Comparison of ENCODE assay signal across 1 cellular context in genomic region chr9:128034821-128035764, GRCh38.
TF ChIP-seq lines count a peak whose summit lies in the region.

No MANE protein-coding gene starts in this region.

TF ChIP-seq in HepG2, 621 proteins besides CTCF, POLR2A, EP300 and RAD21 (continued from another document and continues in another):
- TF ChIP-seq, protein P1, sequence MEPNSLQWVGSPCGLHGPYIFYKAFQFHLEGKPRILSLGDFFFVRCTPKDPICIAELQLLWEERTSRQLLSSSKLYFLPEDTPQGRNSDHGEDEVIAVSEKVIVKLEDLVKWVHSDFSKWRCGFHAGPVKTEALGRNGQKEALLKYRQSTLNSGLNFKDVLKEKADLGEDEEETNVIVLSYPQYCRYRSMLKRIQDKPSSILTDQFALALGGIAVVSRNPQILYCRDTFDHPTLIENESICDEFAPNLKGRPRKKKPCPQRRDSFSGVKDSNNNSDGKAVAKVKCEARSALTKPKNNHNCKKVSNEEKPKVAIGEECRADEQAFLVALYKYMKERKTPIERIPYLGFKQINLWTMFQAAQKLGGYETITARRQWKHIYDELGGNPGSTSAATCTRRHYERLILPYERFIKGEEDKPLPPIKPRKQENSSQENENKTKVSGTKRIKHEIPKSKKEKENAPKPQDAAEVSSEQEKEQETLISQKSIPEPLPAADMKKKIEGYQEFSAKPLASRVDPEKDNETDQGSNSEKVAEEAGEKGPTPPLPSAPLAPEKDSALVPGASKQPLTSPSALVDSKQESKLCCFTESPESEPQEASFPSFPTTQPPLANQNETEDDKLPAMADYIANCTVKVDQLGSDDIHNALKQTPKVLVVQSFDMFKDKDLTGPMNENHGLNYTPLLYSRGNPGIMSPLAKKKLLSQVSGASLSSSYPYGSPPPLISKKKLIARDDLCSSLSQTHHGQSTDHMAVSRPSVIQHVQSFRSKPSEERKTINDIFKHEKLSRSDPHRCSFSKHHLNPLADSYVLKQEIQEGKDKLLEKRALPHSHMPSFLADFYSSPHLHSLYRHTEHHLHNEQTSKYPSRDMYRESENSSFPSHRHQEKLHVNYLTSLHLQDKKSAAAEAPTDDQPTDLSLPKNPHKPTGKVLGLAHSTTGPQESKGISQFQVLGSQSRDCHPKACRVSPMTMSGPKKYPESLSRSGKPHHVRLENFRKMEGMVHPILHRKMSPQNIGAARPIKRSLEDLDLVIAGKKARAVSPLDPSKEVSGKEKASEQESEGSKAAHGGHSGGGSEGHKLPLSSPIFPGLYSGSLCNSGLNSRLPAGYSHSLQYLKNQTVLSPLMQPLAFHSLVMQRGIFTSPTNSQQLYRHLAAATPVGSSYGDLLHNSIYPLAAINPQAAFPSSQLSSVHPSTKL (CRISPR knock-in tag; IDR thresholded peaks at IDR 0.05), result peak; percentile 39
- TF ChIP-seq, protein P2, sequence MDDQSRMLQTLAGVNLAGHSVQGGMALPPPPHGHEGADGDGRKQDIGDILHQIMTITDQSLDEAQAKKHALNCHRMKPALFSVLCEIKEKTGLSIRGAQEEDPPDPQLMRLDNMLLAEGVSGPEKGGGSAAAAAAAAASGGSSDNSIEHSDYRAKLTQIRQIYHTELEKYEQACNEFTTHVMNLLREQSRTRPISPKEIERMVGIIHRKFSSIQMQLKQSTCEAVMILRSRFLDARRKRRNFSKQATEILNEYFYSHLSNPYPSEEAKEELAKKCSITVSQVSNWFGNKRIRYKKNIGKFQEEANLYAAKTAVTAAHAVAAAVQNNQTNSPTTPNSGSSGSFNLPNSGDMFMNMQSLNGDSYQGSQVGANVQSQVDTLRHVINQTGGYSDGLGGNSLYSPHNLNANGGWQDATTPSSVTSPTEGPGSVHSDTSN (CRISPR knock-in tag; IDR thresholded peaks at IDR 0.05; ENCODE audit: borderline replicate concordance), result no peak
- no peak for TF ChIP-seq ZNF775 (CRISPR knock-in tag; IDR thresholded peaks at IDR 0.05; ENCODE audit: borderline replicate concordance)
- TF ChIP-seq POGZ (CRISPR knock-in tag; IDR thresholded peaks at IDR 0.05), result 0 out of 2 replicates have a peak, but pooled peaks have one; percentile 27
- peak; percentile 55; the same call in 1 of the 2 replicates for TF ChIP-seq TFAP4 (IDR thresholded peaks at IDR 0.05; ENCODE audit: borderline replicate concordance, low read depth)
- TF ChIP-seq MEF2D (CRISPR knock-in tag; IDR thresholded peaks at IDR 0.05), result peak; percentile 55; the same call in 1 of the 2 replicates
- TF ChIP-seq MBD4 (IDR thresholded peaks at IDR 0.05; ENCODE audit: borderline replicate concordance, low read length), result no peak
- 0 out of 2 replicates have a peak, but pooled peaks have one; percentile 27 for TF ChIP-seq ZFX (CRISPR knock-in tag; IDR thresholded peaks at IDR 0.05; ENCODE audit: low read depth)
- TF ChIP-seq HIC2 (CRISPR knock-in tag; IDR thresholded peaks at IDR 0.05; ENCODE audit: low read depth), result peak; percentile 65; the same call in 1 of the 2 replicates
- TF ChIP-seq, protein P3, sequence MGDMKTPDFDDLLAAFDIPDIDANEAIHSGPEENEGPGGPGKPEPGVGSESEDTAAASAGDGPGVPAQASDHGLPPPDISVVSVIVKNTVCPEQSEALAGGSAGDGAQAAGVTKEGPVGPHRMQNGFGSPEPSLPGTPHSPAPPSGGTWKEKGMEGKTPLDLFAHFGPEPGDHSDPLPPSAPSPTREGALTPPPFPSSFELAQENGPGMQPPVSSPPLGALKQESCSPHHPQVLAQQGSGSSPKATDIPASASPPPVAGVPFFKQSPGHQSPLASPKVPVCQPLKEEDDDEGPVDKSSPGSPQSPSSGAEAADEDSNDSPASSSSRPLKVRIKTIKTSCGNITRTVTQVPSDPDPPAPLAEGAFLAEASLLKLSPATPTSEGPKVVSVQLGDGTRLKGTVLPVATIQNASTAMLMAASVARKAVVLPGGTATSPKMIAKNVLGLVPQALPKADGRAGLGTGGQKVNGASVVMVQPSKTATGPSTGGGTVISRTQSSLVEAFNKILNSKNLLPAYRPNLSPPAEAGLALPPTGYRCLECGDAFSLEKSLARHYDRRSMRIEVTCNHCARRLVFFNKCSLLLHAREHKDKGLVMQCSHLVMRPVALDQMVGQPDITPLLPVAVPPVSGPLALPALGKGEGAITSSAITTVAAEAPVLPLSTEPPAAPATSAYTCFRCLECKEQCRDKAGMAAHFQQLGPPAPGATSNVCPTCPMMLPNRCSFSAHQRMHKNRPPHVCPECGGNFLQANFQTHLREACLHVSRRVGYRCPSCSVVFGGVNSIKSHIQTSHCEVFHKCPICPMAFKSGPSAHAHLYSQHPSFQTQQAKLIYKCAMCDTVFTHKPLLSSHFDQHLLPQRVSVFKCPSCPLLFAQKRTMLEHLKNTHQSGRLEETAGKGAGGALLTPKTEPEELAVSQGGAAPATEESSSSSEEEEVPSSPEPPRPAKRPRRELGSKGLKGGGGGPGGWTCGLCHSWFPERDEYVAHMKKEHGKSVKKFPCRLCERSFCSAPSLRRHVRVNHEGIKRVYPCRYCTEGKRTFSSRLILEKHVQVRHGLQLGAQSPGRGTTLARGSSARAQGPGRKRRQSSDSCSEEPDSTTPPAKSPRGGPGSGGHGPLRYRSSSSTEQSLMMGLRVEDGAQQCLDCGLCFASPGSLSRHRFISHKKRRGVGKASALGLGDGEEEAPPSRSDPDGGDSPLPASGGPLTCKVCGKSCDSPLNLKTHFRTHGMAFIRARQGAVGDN (CRISPR knock-in tag; IDR thresholded peaks at IDR 0.05), result peak; percentile 65
- TF ChIP-seq, protein P4, sequence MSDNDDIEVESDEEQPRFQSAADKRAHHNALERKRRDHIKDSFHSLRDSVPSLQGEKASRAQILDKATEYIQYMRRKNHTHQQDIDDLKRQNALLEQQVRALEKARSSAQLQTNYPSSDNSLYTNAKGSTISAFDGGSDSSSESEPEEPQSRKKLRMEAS (IDR thresholded peaks at IDR 0.05), result peak; percentile 74; the same call in 1 of the 2 replicates
- TF ChIP-seq IRF2 (CRISPR knock-in tag; IDR thresholded peaks at IDR 0.05), result peak; percentile 38; the same call in 1 of the 2 replicates
- TF ChIP-seq ZNF878 (CRISPR knock-in tag; IDR thresholded peaks at IDR 0.05), result no peak
- TF ChIP-seq, protein P5, sequence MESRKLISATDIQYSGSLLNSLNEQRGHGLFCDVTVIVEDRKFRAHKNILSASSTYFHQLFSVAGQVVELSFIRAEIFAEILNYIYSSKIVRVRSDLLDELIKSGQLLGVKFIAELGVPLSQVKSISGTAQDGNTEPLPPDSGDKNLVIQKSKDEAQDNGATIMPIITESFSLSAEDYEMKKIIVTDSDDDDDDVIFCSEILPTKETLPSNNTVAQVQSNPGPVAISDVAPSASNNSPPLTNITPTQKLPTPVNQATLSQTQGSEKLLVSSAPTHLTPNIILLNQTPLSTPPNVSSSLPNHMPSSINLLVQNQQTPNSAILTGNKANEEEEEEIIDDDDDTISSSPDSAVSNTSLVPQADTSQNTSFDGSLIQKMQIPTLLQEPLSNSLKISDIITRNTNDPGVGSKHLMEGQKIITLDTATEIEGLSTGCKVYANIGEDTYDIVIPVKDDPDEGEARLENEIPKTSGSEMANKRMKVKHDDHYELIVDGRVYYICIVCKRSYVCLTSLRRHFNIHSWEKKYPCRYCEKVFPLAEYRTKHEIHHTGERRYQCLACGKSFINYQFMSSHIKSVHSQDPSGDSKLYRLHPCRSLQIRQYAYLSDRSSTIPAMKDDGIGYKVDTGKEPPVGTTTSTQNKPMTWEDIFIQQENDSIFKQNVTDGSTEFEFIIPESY (CRISPR knock-in tag; IDR thresholded peaks at IDR 0.05), result peak; percentile 54; the same call in 1 of the 2 replicates
- no peak for TF ChIP-seq RBM22 (optimal IDR thresholded peaks at IDR 0.05; ENCODE audit: low read length)
- no peak for TF ChIP-seq ZNF432 (CRISPR knock-in tag; IDR thresholded peaks at IDR 0.05; ENCODE audit: borderline replicate concordance)
- TF ChIP-seq THAP11 (CRISPR knock-in tag; IDR thresholded peaks at IDR 0.05), result peak; percentile 67
- 0 out of 2 replicates have a peak, but pooled peaks have one; percentile 57 for TF ChIP-seq MXD4 (CRISPR knock-in tag; IDR thresholded peaks at IDR 0.05)
- no peak for TF ChIP-seq MAF1 (CRISPR knock-in tag; IDR thresholded peaks at IDR 0.05; ENCODE audit: borderline replicate concordance)
- 0 out of 2 replicates have a peak, but pooled peaks have one; percentile 30 for TF ChIP-seq KAT8 (CRISPR knock-in tag; IDR thresholded peaks at IDR 0.05)
- TF ChIP-seq PPARG (CRISPR knock-in tag; conservative IDR thresholded peaks at IDR 0.05), result peak; percentile 37; the same call in 1 of the 2 replicates
- peak; percentile 44; the same call in 1 of the 2 replicates for TF ChIP-seq ZBTB7A (CRISPR knock-in tag; IDR thresholded peaks at IDR 0.05)
- no peak for TF ChIP-seq ZFP1 (CRISPR knock-in tag; IDR thresholded peaks at IDR 0.05)
- peak; percentile 65; the same call in 1 of the 3 replicates for TF ChIP-seq MXI1 (IDR thresholded peaks at IDR 0.05; ENCODE audit: borderline replicate concordance, low read depth, low read length)
- no peak for TF ChIP-seq SOX13 (IDR thresholded peaks at IDR 0.05)
- TF ChIP-seq SOX13 (CRISPR knock-in tag; conservative IDR thresholded peaks at IDR 0.05 in 1 of 2, IDR thresholded peaks at IDR 0.05 in 1 of 2), result peak in 1 of 2 experiments; percentile 42; a peak in 1 of 4 replicates
- peak; percentile 20; the same call in 1 of the 2 replicates for TF ChIP-seq ZNF580 (CRISPR knock-in tag; IDR thresholded peaks at IDR 0.05; ENCODE audit: borderline replicate concordance, low read depth)
- TF ChIP-seq, protein P6, sequence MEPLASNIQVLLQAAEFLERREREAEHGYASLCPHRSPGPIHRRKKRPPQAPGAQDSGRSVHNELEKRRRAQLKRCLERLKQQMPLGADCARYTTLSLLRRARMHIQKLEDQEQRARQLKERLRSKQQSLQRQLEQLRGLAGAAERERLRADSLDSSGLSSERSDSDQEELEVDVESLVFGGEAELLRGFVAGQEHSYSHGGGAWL (CRISPR knock-in tag; IDR thresholded peaks at IDR 0.05), result 0 out of 2 replicates have a peak, but pooled peaks have one; percentile 37
- TF ChIP-seq, protein P7, sequence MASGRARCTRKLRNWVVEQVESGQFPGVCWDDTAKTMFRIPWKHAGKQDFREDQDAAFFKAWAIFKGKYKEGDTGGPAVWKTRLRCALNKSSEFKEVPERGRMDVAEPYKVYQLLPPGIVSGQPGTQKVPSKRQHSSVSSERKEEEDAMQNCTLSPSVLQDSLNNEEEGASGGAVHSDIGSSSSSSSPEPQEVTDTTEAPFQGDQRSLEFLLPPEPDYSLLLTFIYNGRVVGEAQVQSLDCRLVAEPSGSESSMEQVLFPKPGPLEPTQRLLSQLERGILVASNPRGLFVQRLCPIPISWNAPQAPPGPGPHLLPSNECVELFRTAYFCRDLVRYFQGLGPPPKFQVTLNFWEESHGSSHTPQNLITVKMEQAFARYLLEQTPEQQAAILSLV (CRISPR knock-in tag; IDR thresholded peaks at IDR 0.05; ENCODE audit: borderline replicate concordance), result peak; percentile 64; the same call in 1 of the 2 replicates
- TF ChIP-seq SPEN (CRISPR knock-in tag; IDR thresholded peaks at IDR 0.05; ENCODE audit: low read depth), result peak; percentile 58; the same call in 1 of the 2 replicates
- TF ChIP-seq MAFK (conservative IDR thresholded peaks at IDR 0.05 in 1 of 2, IDR thresholded peaks at IDR 0.05 in 1 of 2; ENCODE audit: low read length in 2 of 2), result peak; percentile 85 to 94
- TF ChIP-seq SMC3 (IDR thresholded peaks at IDR 0.05; ENCODE audit: low read length), result peak; percentile 91
- no peak for TF ChIP-seq PAWR (CRISPR knock-in tag; IDR thresholded peaks at IDR 0.05; ENCODE audit: borderline replicate concordance)
- TF ChIP-seq, protein P8, sequence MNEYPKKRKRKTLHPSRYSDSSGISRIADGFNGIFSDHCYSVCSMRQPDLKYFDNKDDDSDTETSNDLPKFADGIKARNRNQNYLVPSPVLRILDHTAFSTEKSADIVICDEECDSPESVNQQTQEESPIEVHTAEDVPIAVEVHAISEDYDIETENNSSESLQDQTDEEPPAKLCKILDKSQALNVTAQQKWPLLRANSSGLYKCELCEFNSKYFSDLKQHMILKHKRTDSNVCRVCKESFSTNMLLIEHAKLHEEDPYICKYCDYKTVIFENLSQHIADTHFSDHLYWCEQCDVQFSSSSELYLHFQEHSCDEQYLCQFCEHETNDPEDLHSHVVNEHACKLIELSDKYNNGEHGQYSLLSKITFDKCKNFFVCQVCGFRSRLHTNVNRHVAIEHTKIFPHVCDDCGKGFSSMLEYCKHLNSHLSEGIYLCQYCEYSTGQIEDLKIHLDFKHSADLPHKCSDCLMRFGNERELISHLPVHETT (CRISPR knock-in tag; conservative IDR thresholded peaks at IDR 0.05), result 0 out of 2 replicates have a peak, but pooled peaks have one; percentile 31
- TF ChIP-seq ATF7-NPFF (CRISPR knock-in tag; IDR thresholded peaks at IDR 0.05; ENCODE audit: low read depth), result 0 out of 2 replicates have a peak, but pooled peaks have one; percentile 40
- peak; percentile 60; the same call in 1 of the 2 replicates for TF ChIP-seq ZNF501 (CRISPR knock-in tag; IDR thresholded peaks at IDR 0.05)
- TF ChIP-seq NFYC (CRISPR knock-in tag; IDR thresholded peaks at IDR 0.05), result no peak
- 0 out of 2 replicates have a peak, but pooled peaks have one; percentile 17 for TF ChIP-seq ZNF792 (CRISPR knock-in tag; IDR thresholded peaks at IDR 0.05)
- peak; percentile 66; the same call in 1 of the 2 replicates for TF ChIP-seq SMAD3 (CRISPR knock-in tag; IDR thresholded peaks at IDR 0.05)
- peak; percentile 26 for TF ChIP-seq XRCC5 (optimal IDR thresholded peaks at IDR 0.05; ENCODE audit: low read length)
- no peak for TF ChIP-seq ZNF530 (CRISPR knock-in tag; IDR thresholded peaks at IDR 0.05; ENCODE audit: low read depth)
- TF ChIP-seq ZNF614 (CRISPR knock-in tag; IDR thresholded peaks at IDR 0.05; ENCODE audit: borderline replicate concordance), result 0 out of 2 replicates have a peak, but pooled peaks have one; percentile 55
- 0 out of 2 replicates have a peak, but pooled peaks have one; percentile 66 for TF ChIP-seq ERF (CRISPR knock-in tag; IDR thresholded peaks at IDR 0.05)
- TF ChIP-seq ZNF230 (CRISPR knock-in tag; IDR thresholded peaks at IDR 0.05), result 0 out of 2 replicates have a peak, but pooled peaks have one; percentile 6
